ENCODE assay signal across 8 cellular contexts in genomic region chr7:138396251-138397070, GRCh38.
DNase-seq lines count a peak whose midpoint lies in the region; ATAC-seq lines count a peak whose summit lies in the region.

No MANE protein-coding gene starts in this region.

- peak overlapping the region; percentile 39; the same call in 1 of the 2 replicates for H3K27ac ChIP-seq in HUES6 (ENCODE audit: low read depth, low read length)

- H3K27me3 ChIP-seq in HUES6 (ENCODE audit: control insufficient read depth, insufficient read depth, low read length) = no peaks in the 10 kb centered on the region

- peak; percentile 92 for ATAC-seq in GM19023 (IDR thresholded peaks at IDR 0.05; ENCODE audit: unreplicated experiment)
- peak; percentile 83 for ATAC-seq in HG02588 (IDR thresholded peaks at IDR 0.05; ENCODE audit: unreplicated experiment)

- H3K36me3 ChIP-seq in HUES6 (ENCODE audit: control insufficient read depth, insufficient read depth, low read length) = no peaks in the 10 kb centered on the region

- no peak overlapping the region; the same call in 1 of the 2 replicates for H3K4me3 ChIP-seq in HUES6 (ENCODE audit: low read depth, low read length)

- peak; percentile 57 for DNase-seq in mucosa of gallbladder (ENCODE audit: low spot score)
- DNase-seq in effector CD8-positive, alpha-beta T cell (lab: John Stamatoyannopoulos, UW) = no peak
- no peak for DNase-seq in UCSD-AML1 (lab: John Stamatoyannopoulos, UW; ENCODE audit: unreplicated experiment)
- DNase-seq in NCI-H1092 (lab: John Stamatoyannopoulos, UW) = no peak
- no peak for DNase-seq in NCI-H2171 (lab: John Stamatoyannopoulos, UW)

- no peak overlapping the region for H3K9ac ChIP-seq in HUES6 (ENCODE audit: low read length)

- H3K4me1 ChIP-seq in HUES6 (ENCODE audit: control insufficient read depth, insufficient read depth, low read length) = peaks cover 11% of the 10 kb centered on the region

- H3K9me3 ChIP-seq in HUES6 (ENCODE audit: control insufficient read depth, insufficient read depth, low read depth, low read length) = peaks cover 11% of the 10 kb centered on the region; the same call in 1 of the 2 replicates
